In the genomic region with DNA sequence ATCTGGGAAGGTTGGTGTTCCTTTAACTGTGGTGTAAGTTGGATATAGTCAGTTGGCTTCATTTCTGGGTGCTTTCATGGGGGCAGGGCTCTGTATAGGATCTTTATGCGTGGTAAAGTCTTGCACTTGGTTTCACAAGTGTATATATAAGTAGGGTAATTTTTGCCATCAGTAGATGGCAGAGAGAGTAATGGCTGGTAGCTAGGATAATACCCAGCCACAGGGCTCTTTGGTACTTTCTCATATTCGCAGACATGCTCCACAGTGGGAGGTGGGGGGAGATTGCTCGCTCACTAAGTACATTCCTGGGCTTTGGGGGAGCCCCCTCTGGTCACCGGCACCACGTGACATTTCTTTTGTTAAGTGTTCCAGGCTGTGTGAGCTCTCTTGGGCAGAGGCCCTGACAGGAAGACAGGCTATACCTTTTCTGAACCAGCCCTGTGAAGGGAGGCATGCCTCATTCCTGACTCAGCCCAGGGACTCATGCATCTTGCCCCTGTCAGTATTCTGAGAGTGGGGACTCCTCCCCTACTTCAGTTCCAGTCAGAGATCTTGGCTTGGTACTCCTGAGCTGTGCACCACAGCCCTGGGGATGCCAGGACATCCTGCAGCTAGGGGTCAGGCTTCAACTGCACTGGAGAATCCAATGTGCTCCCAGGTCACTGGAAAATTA, we compare ENCODE assay signal across 1 cellular context.
TF ChIP-seq lines count a peak whose summit lies in the region.

No MANE protein-coding gene starts in this region.

TF ChIP-seq in GM23338, 12 proteins besides CTCF, POLR2A, EP300 and RAD21:
- TF ChIP-seq EZH2phosphoT487 (IDR thresholded peaks at IDR 0.05; ENCODE audit: unreplicated experiment) (no peak), ETS1 (IDR thresholded peaks at IDR 0.05) (no peak), JUNB (IDR thresholded peaks at IDR 0.05; ENCODE audit: unreplicated experiment) (no peak)
